19 cellular contexts compared by ENCODE assay signal in the genomic region with DNA sequence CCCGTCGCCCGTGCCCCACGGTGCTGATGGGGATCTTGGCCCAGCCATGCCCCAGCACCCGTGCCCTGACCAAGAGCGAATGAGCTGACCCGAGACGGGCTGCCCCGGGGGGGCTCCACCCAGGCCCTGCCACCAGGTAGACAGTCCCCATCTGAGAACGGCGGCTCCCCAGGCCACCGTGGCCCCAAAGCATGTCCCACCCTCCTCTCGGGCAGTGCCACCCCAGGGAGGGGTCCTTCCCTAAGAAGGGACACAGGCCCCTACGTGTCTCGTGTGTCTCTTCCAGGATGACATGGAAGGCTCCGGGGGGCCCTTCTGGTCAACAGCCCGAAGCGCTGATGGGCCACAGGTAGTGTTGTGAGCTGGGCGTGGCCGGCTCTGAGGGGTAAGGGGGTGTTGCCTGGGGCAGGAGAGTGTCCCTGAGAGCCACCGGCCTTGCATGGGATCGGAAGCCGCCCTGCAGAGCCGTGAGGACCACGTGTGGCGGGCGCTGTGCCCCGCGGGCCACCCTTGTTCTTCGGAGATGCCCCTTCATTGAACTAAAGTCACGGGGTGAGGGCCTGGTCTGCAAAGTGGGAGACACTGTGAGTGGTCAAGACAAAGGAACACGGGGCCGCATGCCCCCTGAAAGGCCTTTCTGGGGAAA. TPM values are rescaled to one million over a fixed set of nuclear protein-coding genes. Genes with fewer than 3 reads are reported as not detected.
DNase-seq lines count a peak whose midpoint lies in the region; ATAC-seq, FAIRE-seq and TF ChIP-seq lines count a peak whose summit lies in the region.
"Had no signal": no experiment of that assay in that cellular context is flagged by ENCODE, and none has a peak within 500 bp of the region (broad histone marks: within the 10 kb centered on the region; RNA-seq: fewer than 3 reads in every experiment).

No MANE protein-coding gene starts in this region.

- H2AFZ ChIP-seq in H9 (ENCODE audit: low read length) (no peak overlapping the region), HepG2 (ENCODE audit: low read length) (no peak overlapping the region), neuronal stem cell (ENCODE audit: low read length) (no peak overlapping the region)
- H2AFZ ChIP-seq: GM23248 had no signal

- H3K36me3 Mint-ChIP-seq in H9 (ENCODE audit: insufficient read depth in 1 of 3, low read depth in 3 of 3), result peaks cover 20 to 55% (median 41%) of the 10 kb centered on the region in 3 experiments
- H3K36me3 Mint-ChIP-seq in activated naive CD8-positive, alpha-beta T cell treated with anti-CD3 and anti-CD28 coated beads, Interleukin-2, amount 50 U/mL, for 24 hours (ENCODE audit: low read depth), result no peaks in the 10 kb centered on the region
- H3K36me3 Mint-ChIP-seq: CD14-positive monocyte; CD4-positive, alpha-beta memory T cell had no signal

- H3K23me2 ChIP-seq in H9 (ENCODE audit: insufficient read length, low read depth, low read length, poor library complexity, severe bottlenecking), result no peaks in the 10 kb centered on the region

- H3K36me3 ChIP-seq in HepG2 (replicated peaks in 1 of 2; ENCODE audit: control insufficient read depth in 1 of 2, insufficient read depth in 2 of 2, low read length in 2 of 2) (peaks cover 8 to 23% of the 10 kb centered on the region in 2 experiments), neuronal stem cell (replicated peaks in 1 of 2; ENCODE audit: control insufficient read depth in 2 of 2, insufficient read depth in 2 of 2, low read length in 2 of 2) (peaks cover 0 to 11% of the 10 kb centered on the region in 2 donors), tibial artery (peaks cover 64 to 87% (median 65%) of the 10 kb centered on the region in 3 donors)
- H3K36me3 ChIP-seq: BE2C had no signal

- POLR2A ChIA-PET in HepG2 (lab: Yijun Ruan, JAX) (interaction anchor here (0.8 to 1.4 kb wide), 2 partner anchors 15 to 38 kb away, joined by 3 read pairs; no protein-coding TSS in a partner anchor), HEK293T (lab: Yijun Ruan, JAX) (no interaction called here)

- no peak overlapping the region for H3K18ac ChIP-seq in H9 (ENCODE audit: insufficient read length, low read depth, low read length)
- H3K18ac ChIP-seq in neuronal stem cell (ENCODE audit: low read length), result peak overlapping the region; percentile 87

- no peak overlapping the region for H4K91ac ChIP-seq in H9 (ENCODE audit: insufficient read length, low read depth, low read length)
- no peak overlapping the region for H4K91ac ChIP-seq in neuronal stem cell (ENCODE audit: low read depth, low read length, poor library complexity)

- H3K23ac ChIP-seq in H9 (ENCODE audit: insufficient read length, low read depth, low read length) (no peak overlapping the region), neuronal stem cell (ENCODE audit: low read depth, low read length, poor library complexity) (peak overlapping the region; percentile 25)

- CTCF ChIA-PET in HepG2 (lab: Yijun Ruan, JAX; ENCODE audit: low intra/inter-chr PET ratio, low total read pairs) (no interaction called here), HEK293T (lab: Yijun Ruan, JAX) (no interaction called here)

- H2BK120ac ChIP-seq in H9 (ENCODE audit: low read depth, low read length, poor library complexity, severe bottlenecking), result no peak overlapping the region
- no peak overlapping the region for H2BK120ac ChIP-seq in neuronal stem cell (ENCODE audit: low read depth, low read length)

- H2BK12ac ChIP-seq in H9 (ENCODE audit: insufficient read length, low read depth, low read length), result no peak overlapping the region
- H2BK12ac ChIP-seq in neuronal stem cell (ENCODE audit: low read length), result no peak overlapping the region

- H3K79me2 ChIP-seq in H9 (ENCODE audit: insufficient read depth, low read length) (no peaks in the 10 kb centered on the region), HepG2 (ENCODE audit: insufficient read depth, low read length) (no peaks in the 10 kb centered on the region)

- TF ChIP-seq EP300 in HepG2 (IDR thresholded peaks at IDR 0.05; ENCODE audit: low read depth in 2 of 2, low read length in 2 of 2), result no peak
- no peak for TF ChIP-seq EP300 in HepG2 (CRISPR knock-in tag; IDR thresholded peaks at IDR 0.05; ENCODE audit: borderline replicate concordance)

- no peak overlapping the region for H4K8ac ChIP-seq in H9 (replicated peaks; ENCODE audit: insufficient read length, low read depth, low read length)
- H4K8ac ChIP-seq in neuronal stem cell (ENCODE audit: low read depth, low read length), result peak overlapping the region; percentile 43

- H3K27ac Mint-ChIP-seq in H9, result peak overlapping the region in 2 of 3 experiments; percentile 53 to 55; a peak in 2 of 7 replicates
- H3K27ac Mint-ChIP-seq in activated naive CD8-positive, alpha-beta T cell treated with anti-CD3 and anti-CD28 coated beads, Interleukin-2, amount 50 U/mL, for 24 hours, result no peak overlapping the region
- H3K27ac Mint-ChIP-seq: CD4-positive, alpha-beta memory T cell; HFFc6 had no signal

- H3K4me2 ChIP-seq in H9 (ENCODE audit: insufficient read depth, insufficient read length, low read length) (no peak overlapping the region), HepG2 (ENCODE audit: low read depth, low read length) (no peak overlapping the region), neuronal stem cell (ENCODE audit: insufficient read depth, low read length, poor library complexity, severe bottlenecking) (no peak overlapping the region)

- TF ChIP-seq CTCF in H9 (conservative IDR thresholded peaks at IDR 0.05), result no peak
- no peak for TF ChIP-seq CTCF in HepG2 (CRISPR knock-in tag; IDR thresholded peaks at IDR 0.05)
- TF ChIP-seq CTCF in tibial artery (IDR thresholded peaks at IDR 0.05), result no peak

- no peaks in the 10 kb centered on the region for H3K9me3 ChIP-seq in H9 (ENCODE audit: control insufficient read depth, low read depth, low read length)
- no peaks in the 10 kb centered on the region for H3K9me3 ChIP-seq in HepG2 (ENCODE audit: low read length)
- H3K9me3 ChIP-seq in neuronal stem cell (replicated peaks in 1 of 2; ENCODE audit: control insufficient read depth in 2 of 2, insufficient read depth in 1 of 2, low read depth in 1 of 2, low read length in 2 of 2), result peaks cover 0 to 6% of the 10 kb centered on the region in 2 donors
- no peaks in the 10 kb centered on the region for H3K9me3 ChIP-seq in tibial artery
- H3K9me3 ChIP-seq: BE2C had no signal

- H2AK5ac ChIP-seq in H9 (ENCODE audit: insufficient read length, low read length), result no peak overlapping the region
- H2AK5ac ChIP-seq in neuronal stem cell (ENCODE audit: low read depth, low read length), result peak overlapping the region; percentile 54

- no TSS peak for BruUV-seq in HepG2 (replicated peaks; lab: Mats Ljungman, UMichigan)

- no peak overlapping the region for H2BK15ac ChIP-seq in H9 (ENCODE audit: low read depth, low read length)
- no peak overlapping the region for H2BK15ac ChIP-seq in neuronal stem cell (ENCODE audit: low read length)

- H3K4me1 Mint-ChIP-seq in H9, result peaks cover 14 to 18% of the 10 kb centered on the region in 2 experiments
- H3K4me1 Mint-ChIP-seq in activated naive CD8-positive, alpha-beta T cell treated with anti-CD3 and anti-CD28 coated beads, Interleukin-2, amount 50 U/mL, for 24 hours, result peaks cover 9% of the 10 kb centered on the region

- no peak for TF ChIP-seq POLR2A in HepG2 (IDR thresholded peaks at IDR 0.05; ENCODE audit: insufficient read depth in 1 of 2, low read depth in 2 of 2, low read length in 2 of 2)

- H3K27ac ChIP-seq in H9 (ENCODE audit: insufficient read length, low read depth, low read length) (no peak overlapping the region), HepG2 (ENCODE audit: extremely low read length, insufficient read depth, low read length) (no peak overlapping the region), neuronal stem cell (replicated peaks; ENCODE audit: low read length) (no peak overlapping the region), tibial artery (no peak overlapping the region)
- H3K27ac ChIP-seq: GM23248 had no signal

- no peak overlapping the region for H4K5ac ChIP-seq in H9 (ENCODE audit: insufficient read length, low read depth, low read length)

- peaks cover 0 to 2% of the 10 kb centered on the region in 2 experiments; a peak in 1 of 5 replicates for H3K9me3 Mint-ChIP-seq in H9
- no peaks in the 10 kb centered on the region for H3K9me3 Mint-ChIP-seq in activated naive CD8-positive, alpha-beta T cell treated with anti-CD3 and anti-CD28 coated beads, Interleukin-2, amount 50 U/mL, for 24 hours
- H3K9me3 Mint-ChIP-seq: CD14-positive monocyte, HFFc6 had no signal

- H3K9ac ChIP-seq in H9 (ENCODE audit: extremely low read depth, insufficient read length, low read length) (no peak overlapping the region), HepG2 (ENCODE audit: insufficient read depth, low read depth, low read length) (no peak overlapping the region), neuronal stem cell (ENCODE audit: low read depth, low read length, poor library complexity) (no peak overlapping the region)
- H3K9ac ChIP-seq: GM23248 had no signal

- no peak overlapping the region for H2BK20ac ChIP-seq in H9 (ENCODE audit: low read depth, low read length, poor library complexity, severe bottlenecking)

- no peaks in the 10 kb centered on the region for H3K27me3 ChIP-seq in H9 (ENCODE audit: insufficient read depth, low read length)
- H3K27me3 ChIP-seq in HepG2 (ENCODE audit: control insufficient read depth in 1 of 2, insufficient read depth in 2 of 2, low read length in 2 of 2), result no peaks in the 10 kb centered on the region
- H3K27me3 ChIP-seq in neuronal stem cell (ENCODE audit: control insufficient read depth in 3 of 3, insufficient read depth in 3 of 3, low read depth in 1 of 3, low read length in 3 of 3), result peaks cover 0 to 38% (median 0%) of the 10 kb centered on the region in 3 experiments
- H3K27me3 ChIP-seq in tibial artery, result no peaks in the 10 kb centered on the region
- H3K27me3 ChIP-seq: BE2C had no signal

- H4K20me1 ChIP-seq in H9 (ENCODE audit: control insufficient read depth, insufficient read depth, insufficient read length) (no peaks in the 10 kb centered on the region), HepG2 (ENCODE audit: insufficient read depth, low read length) (no peaks in the 10 kb centered on the region)

- H3K4ac ChIP-seq in H9 (ENCODE audit: low read depth, low read length), result no peak overlapping the region
- no peak overlapping the region for H3K4ac ChIP-seq in neuronal stem cell (ENCODE audit: low read length)

- no peak overlapping the region for H3K4me3 Mint-ChIP-seq in H9
- H3K4me3 Mint-ChIP-seq in activated naive CD8-positive, alpha-beta T cell treated with anti-CD3 and anti-CD28 coated beads, Interleukin-2, amount 50 U/mL, for 24 hours, result no peak overlapping the region
- H3K4me3 Mint-ChIP-seq: CD14-positive monocyte; CD4-positive, alpha-beta memory T cell; HFFc6 had no signal

- no peak overlapping the region for H3T11ph ChIP-seq in H9 (ENCODE audit: low read length)

- H3K4me1 ChIP-seq in H9 (ENCODE audit: insufficient read depth, low read length), result no peaks in the 10 kb centered on the region
- no peaks in the 10 kb centered on the region; the same call in 1 of the 2 replicates for H3K4me1 ChIP-seq in HepG2 (ENCODE audit: insufficient read depth, low read length)
- H3K4me1 ChIP-seq in neuronal stem cell (ENCODE audit: control insufficient read depth in 2 of 2, insufficient read depth in 1 of 2, low read depth in 1 of 2, low read length in 2 of 2), result peaks cover 9 to 16% of the 10 kb centered on the region in 2 donors
- H3K4me1 ChIP-seq in tibial artery, result no peaks in the 10 kb centered on the region
- H3K4me1 ChIP-seq: BE2C had no signal

- WGBS in H9 (ENCODE audit: extremely low coverage, insufficient read length, low lambda C conversion rate), result no CpG with 5 or more reads among the region's 33 CpGs
- WGBS in HepG2 (ENCODE audit: low lambda C conversion rate), result 97% methylated on average over 11 of the region's 33 CpGs
- no CpG with 5 or more reads among the region's 33 CpGs for WGBS in neuronal stem cell (ENCODE audit: extremely low coverage in 2 of 2, insufficient read length in 2 of 2, insufficient replicate concordance in 1 of 2), 2 donors

- intact Hi-C loops in HepG2 (cut with micrococcal nuclease; ENCODE audit: unreplicated experiment), result no loop called here
- intact Hi-C loops in tibial artery (cut with DNase I; ENCODE audit: low total_unique reads), result no loop called here

- ATAC-seq in HepG2, result no peak
- ATAC-seq in activated naive CD8-positive, alpha-beta T cell treated with anti-CD3 and anti-CD28 coated beads, Interleukin-2, amount 50 U/mL, for 24 hours, result no peak

- FAIRE-seq in HepG2 (lab: Jason Lieb, UNC), result no peak
- FAIRE-seq: A204.1, GM12892, GM18507 had no signal

- H3K27me3 Mint-ChIP-seq in H9 (ENCODE audit: low read depth), result no peaks in the 10 kb centered on the region
- no peaks in the 10 kb centered on the region for H3K27me3 Mint-ChIP-seq in activated naive CD8-positive, alpha-beta T cell treated with anti-CD3 and anti-CD28 coated beads, Interleukin-2, amount 50 U/mL, for 24 hours
- H3K27me3 Mint-ChIP-seq: CD4-positive, alpha-beta memory T cell had no signal

- in situ Hi-C loops in HepG2 (cut with HindIII; ENCODE audit: extremely low pct_ligation_motif_present, low pct_unique_long_range_greater_than_20kb), result no loop called here

- no peak overlapping the region for H3K56ac ChIP-seq in H9 (ENCODE audit: insufficient read length, low read depth, low read length)

- DNase-seq in H9, result no peak
- no peak for DNase-seq in HepG2 (ENCODE audit: low spot score)
- no peak for DNase-seq in neuronal stem cell (ENCODE audit: low spot score)
- no peak for DNase-seq in tibial artery
- no peak for DNase-seq in activated naive CD8-positive, alpha-beta T cell treated with anti-CD3 and anti-CD28 coated beads, Interleukin-2, amount 50 U/mL, for 24 hours
- no peak for DNase-seq in HEK293T (ENCODE audit: extremely low spot score)
- DNase-seq: ACHN; BE2C; CD4-positive, alpha-beta memory T cell; DMS153; DMS79; GDM1; GM23248; HCEC 1CT; HFFc6 had no signal

- H3K79me1 ChIP-seq in H9 (ENCODE audit: insufficient read depth, low read depth, low read length, poor library complexity, severe bottlenecking), result no peaks in the 10 kb centered on the region
- no peaks in the 10 kb centered on the region for H3K79me1 ChIP-seq in neuronal stem cell (ENCODE audit: low read depth, low read length)

- TF ChIP-seq RAD21 in HepG2 (CRISPR knock-in tag; IDR thresholded peaks at IDR 0.05), result no peak

- H2BK5ac ChIP-seq in H9 (ENCODE audit: insufficient read length, low read length) (no peak overlapping the region), neuronal stem cell (ENCODE audit: low read length) (no peak overlapping the region)

- H3K14ac ChIP-seq in H9 (ENCODE audit: insufficient read depth, low read length) (no peak overlapping the region), neuronal stem cell (ENCODE audit: low read length) (no peak overlapping the region)

- H3K4me3 ChIP-seq in HepG2 (replicated peaks in 1 of 3; ENCODE audit: insufficient read depth in 1 of 3, low read depth in 2 of 3, low read length in 3 of 3) (no peak overlapping the region), neuronal stem cell (ENCODE audit: low read length in 2 of 2) (no peak overlapping the region), tibial artery (no peak overlapping the region)
- H3K4me3 ChIP-seq: GM23248 had no signal

RNA-seq across cellular contexts. Expression of gene SLC19A1, which starts 55.0 kb away (rescaled TPM):
- total RNA-seq in H9 (2021), result 31.4 and 32.4 TPM in 2 replicates
- 12.6 and 21.8 TPM in 2 replicates for total RNA-seq in HepG2 (2016; rRNA removed; fragmentation: Illumina TruSeq; extraction: Trizol)
- total RNA-seq in HepG2 (2016; cell fraction: cytosol; rRNA removed; fragmentation: Illumina TruSeq; extraction: Trizol; ENCODE audit: low read depth), result 4.8 and 5.6 TPM in 2 replicates
- 11.0 and 23.6 TPM in 2 replicates for total RNA-seq in HepG2 (2016; cell fraction: insoluble cytoplasmic fraction; rRNA removed; fragmentation: Illumina TruSeq; extraction: Trizol)
- 10.8 TPM in 2 replicates for total RNA-seq in HepG2 (2016; cell fraction: membrane; rRNA removed; fragmentation: Illumina TruSeq; extraction: Trizol)
- total RNA-seq in HepG2 (2016; cell fraction: nucleus; rRNA removed; fragmentation: Illumina TruSeq; extraction: Trizol), result 21.2 and 27.4 TPM in 2 replicates
- polyA plus RNA-seq in HepG2 (2011; rRNA removed), result 23.0 and 31.0 TPM in 2 replicates
- 14.5 and 24.7 TPM in 2 replicates for polyA plus RNA-seq in HepG2 (2011; cell fraction: cytosol; rRNA removed)
- polyA plus RNA-seq in HepG2 (2011; cell fraction: nucleus; rRNA removed), result 49.0 and 62.1 TPM in 2 replicates
- 18.0 and 36.8 TPM in 2 replicates for polyA plus RNA-seq in HepG2 (2012)
- polyA plus RNA-seq in HepG2 (2016; cell fraction: cytosol; fragmentation: Illumina TruSeq; extraction: Trizol; ENCODE audit: low read depth), result 3.7 and 4.0 TPM in 2 replicates
- polyA plus RNA-seq in HepG2 (2016; cell fraction: insoluble cytoplasmic fraction; fragmentation: Illumina TruSeq; extraction: Trizol; ENCODE audit: low read depth), result 11.1 and 13.0 TPM in 2 replicates
- polyA plus RNA-seq in HepG2 (2016; cell fraction: membrane; fragmentation: Illumina TruSeq; extraction: Trizol; ENCODE audit: low read depth), result 6.4 and 7.2 TPM in 2 replicates
- 44.5 and 46.0 TPM in 2 replicates for polyA plus RNA-seq in HepG2 (2016; cell fraction: nucleus; fragmentation: Illumina TruSeq; extraction: Trizol; ENCODE audit: insufficient read depth, low read depth)
- 42.0 and 128 TPM in 2 replicates for polyA minus RNA-seq in HepG2 (2011; rRNA and poly(A)+ RNA removed; ENCODE audit: low replicate concordance)
- polyA minus RNA-seq in HepG2 (2011; cell fraction: cytosol; rRNA and poly(A)+ RNA removed), result 32.2 and 34.4 TPM in 2 replicates
- 12.2 and 14.7 TPM in 2 replicates for polyA minus RNA-seq in HepG2 (2011; cell fraction: nucleus; rRNA and poly(A)+ RNA removed)
- polyA plus RNA-seq in neuronal stem cell (2013, experiment 1 of 2), result 16.6 TPM
- 16.2 TPM for polyA plus RNA-seq in neuronal stem cell (2013, experiment 2 of 2)
